Comparison of ENCODE assay signal across 22 cellular contexts in genomic region chr6:23173231-23173630, GRCh38.
DNase-seq lines count a peak whose midpoint lies in the region; ATAC-seq, FAIRE-seq and TF ChIP-seq lines count a peak whose summit lies in the region.
"Had no signal": no experiment of that assay in that cellular context is flagged by ENCODE, and none has a peak within 500 bp of the region (broad histone marks: within the 10 kb centered on the region; RNA-seq: fewer than 3 reads in every experiment).

No MANE protein-coding gene starts in this region.

- peak overlapping the region; percentile 75 for H3K27ac ChIP-seq in RWPE2 (ENCODE audit: poor library complexity, severe bottlenecking)
- peak overlapping the region; percentile 65 for H3K27ac ChIP-seq in epithelial cell of prostate
- peak overlapping the region; percentile 98 for H3K27ac ChIP-seq in osteoblast (ENCODE audit: low read depth, low read length)
- H3K27ac ChIP-seq: hepatocyte, ovary, RWPE1, testis had no signal

- no peak overlapping the region for H3K4me3 Mint-ChIP-seq in activated CD4-positive, alpha-beta T cell treated with anti-CD3 and anti-CD28 coated beads, Interleukin-2, amount 10 ng/mL, durations not matched to agents 7 days and 5 days
- H3K4me3 Mint-ChIP-seq: T-helper 1 cell treated with Interleukin-12 subunit alpha and Interleukin-12 subunit beta and Interleukin-4 antibody, amounts not matched to agents 30 μg/mL and 1 μg/mL, for 36 hours had no signal

- peaks cover 5% of the 10 kb centered on the region for H3K9me3 Mint-ChIP-seq in activated CD4-positive, alpha-beta T cell treated with anti-CD3 and anti-CD28 coated beads, Interleukin-2, amount 10 ng/mL, durations not matched to agents 7 days and 5 days
- H3K9me3 Mint-ChIP-seq: T-helper 1 cell treated with Interleukin-12 subunit alpha and Interleukin-12 subunit beta and Interleukin-4 antibody, amounts not matched to agents 30 μg/mL and 1 μg/mL, for 36 hours had no signal

- H3K4me3 ChIP-seq in RWPE2 (ENCODE audit: severe bottlenecking) (no peak overlapping the region), osteoblast (ENCODE audit: insufficient read depth, low read length) (no peak overlapping the region)
- H3K4me3 ChIP-seq: hepatocyte, ovary, testis had no signal

- H3K4me1 Mint-ChIP-seq in activated CD4-positive, alpha-beta T cell treated with anti-CD3 and anti-CD28 coated beads, Interleukin-2, amount 10 ng/mL, durations not matched to agents 7 days and 5 days, result no peaks in the 10 kb centered on the region

- H3K9me3 ChIP-seq in RWPE2 (ENCODE audit: severe bottlenecking), result no peaks in the 10 kb centered on the region
- H3K9me3 ChIP-seq in osteoblast (ENCODE audit: low read depth, low read length), result no peaks in the 10 kb centered on the region
- H3K9me3 ChIP-seq: ovary, testis had no signal

- H4K20me1 ChIP-seq in osteoblast (ENCODE audit: insufficient read depth, low read length), result no peaks in the 10 kb centered on the region

- CTCF ChIA-PET in activated CD4-positive, alpha-beta T cell treated with anti-CD3 and anti-CD28 coated beads, Interleukin-2, amount 10 ng/mL, durations not matched to agents 7 days and 5 days (lab: Charles Lee), result no interaction called here

- no peaks in the 10 kb centered on the region for H3K27me3 Mint-ChIP-seq in activated CD4-positive, alpha-beta T cell treated with anti-CD3 and anti-CD28 coated beads, Interleukin-2, amount 10 ng/mL, durations not matched to agents 7 days and 5 days

- no peaks in the 10 kb centered on the region for H3K36me3 ChIP-seq in RWPE2 (ENCODE audit: low read depth)
- H3K36me3 ChIP-seq in osteoblast (ENCODE audit: insufficient read depth, low read length), result no peaks in the 10 kb centered on the region
- H3K36me3 ChIP-seq: BE2C, ovary had no signal

- no peak for TF ChIP-seq CTCF in RWPE2 (IDR thresholded peaks at IDR 0.05; ENCODE audit: poor library complexity, severe bottlenecking)
- no peak for TF ChIP-seq CTCF in osteoblast (IDR thresholded peaks at IDR 0.05; ENCODE audit: extremely low read depth, low read depth, low read length)

- DNase-seq in GF-D8 (lab: John Stamatoyannopoulos, UW) (peak; percentile 1), RWPE2 (ENCODE audit: low spot score) (no peak), epithelial cell of prostate (ENCODE audit: low read depth, low spot score) (peak; percentile 8), osteoblast (ENCODE audit: insufficient read length, low spot score, missing footprints) (no peak), urothelium cell line (ENCODE audit: low spot score) (no peak), SHP77 (lab: John Stamatoyannopoulos, UW) (no peak)
- no peak for DNase-seq in activated CD4-positive, alpha-beta T cell treated with anti-CD3 and anti-CD28 coated beads, Interleukin-2, amount 10 ng/mL, durations not matched to agents 7 days and 5 days
- DNase-seq in stimulated activated naive CD4-positive, alpha-beta T cell treated with Interleukin-2 at 50 U/mL for 16 hours (lab: John Stamatoyannopoulos, UW), result no peak
- DNase-seq: activated CD4-positive, CD25-positive, alpha-beta regulatory T cell treated with anti-CD3 and anti-CD28 coated beads, Interleukin-2, amount 50 U/mL, for 72 hours; DMS79 treated with DMSO at 0.1 percent for 48 hours; kidney glomerular epithelial cell; NCI-H1417 treated with DMSO at 0.1 percent for 48 hours; NCI-H2227 treated with DMSO at 0.1 percent for 48 hours; ovary; stimulated activated CD4-positive, alpha-beta T cell treated with anti-CD3 and anti-CD28 coated beads, Interleukin-4, amount 100 ng/mL, for 24 hours; testis had no signal

- H3K4me1 ChIP-seq in RWPE2 (ENCODE audit: insufficient read depth, poor library complexity, severe bottlenecking) (peaks cover 27% of the 10 kb centered on the region), osteoblast (ENCODE audit: insufficient read depth, low read length) (peaks cover 30% of the 10 kb centered on the region)

- H3K27me3 ChIP-seq in RWPE2 (ENCODE audit: insufficient read depth, poor library complexity, severe bottlenecking) (no peaks in the 10 kb centered on the region), osteoblast (ENCODE audit: insufficient read depth, low read length) (no peaks in the 10 kb centered on the region)
- H3K27me3 ChIP-seq: BE2C, hepatocyte, ovary, testis had no signal

- FAIRE-seq in urothelium cell line (lab: Jason Lieb, UNC), result no peak

- ATAC-seq in RWPE2 (ENCODE audit: low read depth), result no peak
- ATAC-seq: esophagus mucosa had no signal

- no peak overlapping the region for H3K4me2 ChIP-seq in osteoblast (ENCODE audit: insufficient read depth, low read length)
- H3K4me2 ChIP-seq: hepatocyte had no signal

- H3K36me3 Mint-ChIP-seq in activated CD4-positive, alpha-beta T cell treated with anti-CD3 and anti-CD28 coated beads, Interleukin-2, amount 10 ng/mL, durations not matched to agents 7 days and 5 days (ENCODE audit: low read depth), result no peaks in the 10 kb centered on the region

- H3K27ac Mint-ChIP-seq in activated CD4-positive, alpha-beta T cell treated with anti-CD3 and anti-CD28 coated beads, Interleukin-2, amount 10 ng/mL, durations not matched to agents 7 days and 5 days, result no peak overlapping the region
- H3K27ac Mint-ChIP-seq: activated T-helper 2 cell treated with anti-CD3 and anti-CD28 coated beads, Interferon-gamma antibody, Interleukin-2, Interleukin-4, amounts not matched to agents 10 μg/mL and 5 μg/mL and 100 μg/mL, durations not matched to agents 14 hours and 24 hours and 36 hours; T-helper 1 cell treated with Interleukin-12 subunit alpha and Interleukin-12 subunit beta and Interleukin-4 antibody, amounts not matched to agents 30 μg/mL and 1 μg/mL, for 36 hours had no signal

- H3K79me2 ChIP-seq in osteoblast (ENCODE audit: insufficient read depth, low read length), result no peaks in the 10 kb centered on the region
- H3K79me2 ChIP-seq: hepatocyte had no signal

- H2AFZ ChIP-seq in osteoblast (ENCODE audit: low read length), result peak overlapping the region; percentile 91
- H2AFZ ChIP-seq: hepatocyte had no signal

- POLR2A ChIA-PET in activated CD4-positive, alpha-beta T cell treated with anti-CD3 and anti-CD28 coated beads, Interleukin-2, amount 10 ng/mL, durations not matched to agents 7 days and 5 days (lab: Charles Lee), result no interaction called here

Comparison
In these comparisons a context has a peak if more than half of its experiments do, and no peak if none do; other contexts are left out.
1. DNase-seq: peak in GF-D8 (single experiment) and epithelial cell of prostate (single experiment); none in RWPE2 (single experiment), osteoblast (single experiment), activated CD4-positive, alpha-beta T cell treated with anti-CD3 and anti-CD28 coated beads, Interleukin-2, amount 10 ng/mL, durations not matched to agents 7 days and 5 days (single experiment), urothelium cell line (single experiment), SHP77 (0 of 2) and stimulated activated naive CD4-positive, alpha-beta T cell treated with Interleukin-2 at 50 U/mL for 16 hours (single experiment).
2. Peak in every context shown above with its lines, with median percentiles within 50 percentile points of each other: H3K27ac ChIP-seq.